In genomic region chr20:5056801-5057599, GRCh38 we compare ENCODE assay signal across 8 cellular contexts. TPM values are rescaled to one million over a fixed set of nuclear protein-coding genes. Genes with fewer than 3 reads are reported as not detected.
DNase-seq lines count a peak whose midpoint lies in the region; ATAC-seq and TF ChIP-seq lines count a peak whose summit lies in the region.

No MANE protein-coding gene starts in this region.

- H3K27me3 Mint-ChIP-seq in activated CD8-positive, alpha-beta memory T cell treated with anti-CD3 and anti-CD28 coated beads, Interleukin-2, amount 10 ng/mL, durations not matched to agents 7 days and 5 days, result no peaks in the 10 kb centered on the region

- intact Hi-C loops in sciatic nerve (cut with DNase I), result loop anchor here (10.0 kb wide), 1 partner anchor 842 kb away; no protein-coding TSS in a partner anchor

- H3K4me3 Mint-ChIP-seq in activated CD8-positive, alpha-beta memory T cell treated with anti-CD3 and anti-CD28 coated beads, Interleukin-2, amount 10 ng/mL, durations not matched to agents 7 days and 5 days, result no peak overlapping the region

- TF ChIP-seq CTCF in fibroblast of mammary gland (conservative IDR thresholded peaks at IDR 0.05; ENCODE audit: control insufficient read depth, insufficient read depth, low read depth, low read length), result peak; percentile 49

- DNase-seq in DMS 273 (lab: John Stamatoyannopoulos, UW; ENCODE audit: unreplicated experiment), result peak; percentile 38
- DNase-seq in DMS 273 treated with DMSO at 0.1 percent for 48 hours (lab: John Stamatoyannopoulos, UW), result no peak
- DNase-seq in NOMO-1 treated with DMSO at 0.1 percent for 48 hours (lab: John Stamatoyannopoulos, UW; ENCODE audit: unreplicated experiment), result peak; percentile 83
- peak; percentile 89 for DNase-seq in activated CD8-positive, alpha-beta memory T cell treated with anti-CD3 and anti-CD28 coated beads, Interleukin-2, amount 10 ng/mL, durations not matched to agents 7 days and 5 days
- peak; percentile 54 for DNase-seq in fibroblast of mammary gland (ENCODE audit: low read depth)
- peak; percentile 77 for DNase-seq in sciatic nerve (ENCODE audit: low spot score)

- ATAC-seq in activated CD8-positive, alpha-beta memory T cell treated with anti-CD3 and anti-CD28 coated beads, Interleukin-2, amount 10 ng/mL, durations not matched to agents 7 days and 5 days, result peak; percentile 99
- ATAC-seq in sciatic nerve (peak; percentile 81), HG03097 (IDR thresholded peaks at IDR 0.05; ENCODE audit: low FRiP score, unreplicated experiment) (no peak), GM19467 (IDR thresholded peaks at IDR 0.05; ENCODE audit: unreplicated experiment) (no peak)

- peaks cover 5% of the 10 kb centered on the region for H3K36me3 Mint-ChIP-seq in activated CD8-positive, alpha-beta memory T cell treated with anti-CD3 and anti-CD28 coated beads, Interleukin-2, amount 10 ng/mL, durations not matched to agents 7 days and 5 days

- CTCF ChIA-PET in activated CD8-positive, alpha-beta memory T cell treated with anti-CD3 and anti-CD28 coated beads, Interleukin-2, amount 10 ng/mL, durations not matched to agents 7 days and 5 days (lab: Charles Lee), result interaction anchor here (0.6 to 5.4 kb wide), 28 partner anchors 8 to 927 kb away, joined by 3 to 109 read pairs (median 5); partner anchors contain the start of genes PCNA and SLC23A2

- peak overlapping the region; percentile 86 for H3K27ac Mint-ChIP-seq in activated CD8-positive, alpha-beta memory T cell treated with anti-CD3 and anti-CD28 coated beads, Interleukin-2, amount 10 ng/mL, durations not matched to agents 7 days and 5 days

- no peak overlapping the region for H3K4me3 ChIP-seq in fibroblast of mammary gland (ENCODE audit: control insufficient read depth, low read depth, low read length)

- H3K9me3 Mint-ChIP-seq in activated CD8-positive, alpha-beta memory T cell treated with anti-CD3 and anti-CD28 coated beads, Interleukin-2, amount 10 ng/mL, durations not matched to agents 7 days and 5 days (ENCODE audit: low read depth), result no peaks in the 10 kb centered on the region

- H3K4me1 Mint-ChIP-seq in activated CD8-positive, alpha-beta memory T cell treated with anti-CD3 and anti-CD28 coated beads, Interleukin-2, amount 10 ng/mL, durations not matched to agents 7 days and 5 days, result peaks cover 30% of the 10 kb centered on the region

RNA-seq across cellular contexts. Expression of gene SLC23A2, which starts 55.7 kb away (rescaled TPM):
- 10 to 100 TPM; 16.1 to 16.5 TPM for total RNA-seq in activated CD8-positive, alpha-beta memory T cell treated with anti-CD3 and anti-CD28 coated beads, Interleukin-2, amount 10 ng/mL, durations not matched to agents 7 days and 5 days
- total RNA-seq in sciatic nerve, result 75.9 TPM

RNA-seq across cellular contexts. Expression of gene TMEM230, which starts 55.9 kb away (rescaled TPM):
- total RNA-seq in activated CD8-positive, alpha-beta memory T cell treated with anti-CD3 and anti-CD28 coated beads, Interleukin-2, amount 10 ng/mL, durations not matched to agents 7 days and 5 days, result 10 to 100 TPM; 57.0 to 82.4 TPM
- total RNA-seq in sciatic nerve, result 85.5 TPM

Comparison
In these comparisons a context has a peak if more than half of its experiments do, and no peak if none do; other contexts are left out.
1. ATAC-seq: peak in activated CD8-positive, alpha-beta memory T cell treated with anti-CD3 and anti-CD28 coated beads, Interleukin-2, amount 10 ng/mL, durations not matched to agents 7 days and 5 days (single experiment) and sciatic nerve (single experiment); none in HG03097 (single experiment) and GM19467 (single experiment).